7 cellular contexts compared by ENCODE assay signal in genomic region chr13:113947321-113948033, GRCh38. TPM values are rescaled to one million over a fixed set of nuclear protein-coding genes. Genes with fewer than 3 reads are reported as not detected.
DNase-seq lines count a peak whose midpoint lies in the region; ATAC-seq and TF ChIP-seq lines count a peak whose summit lies in the region.

No MANE protein-coding gene starts in this region.

- H3K79me2 ChIP-seq in GM23338 (replicated peaks; ENCODE audit: insufficient read depth): no peaks in the 10 kb centered on the region

- no peak overlapping the region for H3K4me2 ChIP-seq in GM23338

- H3K4me1 Mint-ChIP-seq in GM23338: no peaks in the 10 kb centered on the region; the same call in 2 of the 3 replicates
- peaks cover 16 to 30% of the 10 kb centered on the region in 2 donors for H3K4me1 Mint-ChIP-seq in stimulated activated naive B cell treated with anti-CD40 and anti-IgM and Interleukin-4, amounts not matched to agents 10 μg/mL and 1 μg/mL and 100 μg/mL, for 72 hours
- H3K4me1 Mint-ChIP-seq in activated T-cell treated with anti-CD3 and anti-CD28 coated beads, Interleukin-2, amount 50 U/mL, for 4 hours (ENCODE audit: low read depth): peaks cover 5% of the 10 kb centered on the region

- no peaks in the 10 kb centered on the region for H4K20me1 ChIP-seq in GM23338 (replicated peaks; ENCODE audit: insufficient read depth)

- H3K4me1 ChIP-seq in GM23338 (ENCODE audit: insufficient read depth): no peaks in the 10 kb centered on the region

- no peak overlapping the region for H3K27ac Mint-ChIP-seq in GM23338
- peak overlapping the region; percentile 87 for H3K27ac Mint-ChIP-seq in stimulated activated naive B cell treated with anti-CD40 and anti-IgM and Interleukin-4, amounts not matched to agents 10 μg/mL and 1 μg/mL and 100 μg/mL, for 72 hours

- H3K4me3 Mint-ChIP-seq in GM23338: no peak overlapping the region
- H3K4me3 Mint-ChIP-seq in stimulated activated naive B cell treated with anti-CD40 and anti-IgM and Interleukin-4, amounts not matched to agents 10 μg/mL and 1 μg/mL and 100 μg/mL, for 72 hours: no peak overlapping the region
- H3K4me3 Mint-ChIP-seq in activated T-cell treated with anti-CD3 and anti-CD28 coated beads, Interleukin-2, amount 50 U/mL, for 4 hours: no peak overlapping the region

- no peaks in the 10 kb centered on the region for H3K9me2 ChIP-seq in GM23338 (ENCODE audit: insufficient read depth)

- H2AFZ ChIP-seq in GM23338: no peak overlapping the region

- no peaks in the 10 kb centered on the region for H3K27me3 ChIP-seq in GM23338 (ENCODE audit: insufficient read depth)

- H3K36me3 ChIP-seq in GM23338 (ENCODE audit: insufficient read depth): no peaks in the 10 kb centered on the region

- H3K36me3 Mint-ChIP-seq in GM23338 (ENCODE audit: low read depth): no peaks in the 10 kb centered on the region
- H3K36me3 Mint-ChIP-seq in stimulated activated naive B cell treated with anti-CD40 and anti-IgM and Interleukin-4, amounts not matched to agents 10 μg/mL and 1 μg/mL and 100 μg/mL, for 72 hours: no peaks in the 10 kb centered on the region
- no peaks in the 10 kb centered on the region for H3K36me3 Mint-ChIP-seq in activated T-cell treated with anti-CD3 and anti-CD28 coated beads, Interleukin-2, amount 50 U/mL, for 4 hours (ENCODE audit: insufficient read depth)

- H3K4me3 ChIP-seq in GM23338: no peak overlapping the region

- H3K9me3 Mint-ChIP-seq in GM23338: no peaks in the 10 kb centered on the region; the same call in 2 of the 3 replicates
- H3K9me3 Mint-ChIP-seq in stimulated activated naive B cell treated with anti-CD40 and anti-IgM and Interleukin-4, amounts not matched to agents 10 μg/mL and 1 μg/mL and 100 μg/mL, for 72 hours: no peaks in the 10 kb centered on the region
- H3K9me3 Mint-ChIP-seq in activated T-cell treated with anti-CD3 and anti-CD28 coated beads, Interleukin-2, amount 50 U/mL, for 4 hours: no peaks in the 10 kb centered on the region

- 0 out of 3 replicates have a peak, but pooled peaks have one; percentile 3 for ATAC-seq in GM23338
- peak in 1 of 2 donors; percentile 14 for ATAC-seq in stimulated activated naive B cell treated with anti-CD40 and anti-IgM and Interleukin-4, amounts not matched to agents 10 μg/mL and 1 μg/mL and 100 μg/mL, for 72 hours (replicated peaks)
- ATAC-seq in activated T-cell treated with anti-CD3 and anti-CD28 coated beads, Interleukin-2, amount 50 U/mL, for 4 hours: no peak

- no peaks in the 10 kb centered on the region for H3F3A ChIP-seq in GM23338 (replicated peaks; ENCODE audit: low read depth)

- peaks cover 16% of the 10 kb centered on the region for H3K27me3 Mint-ChIP-seq in GM23338 (ENCODE audit: insufficient read depth, low read depth, poor library complexity)
- H3K27me3 Mint-ChIP-seq in stimulated activated naive B cell treated with anti-CD40 and anti-IgM and Interleukin-4, amounts not matched to agents 10 μg/mL and 1 μg/mL and 100 μg/mL, for 72 hours: peaks cover 0 to 11% of the 10 kb centered on the region in 2 donors
- no peaks in the 10 kb centered on the region for H3K27me3 Mint-ChIP-seq in activated T-cell treated with anti-CD3 and anti-CD28 coated beads, Interleukin-2, amount 50 U/mL, for 4 hours (ENCODE audit: low read depth)

- TF ChIP-seq CTCF in GM23338 (conservative IDR thresholded peaks at IDR 0.05; ENCODE audit: low read depth in 2 of 2): peak in 1 of 2 experiments; percentile 54; a peak in 2 of 4 replicates

- H3K27ac ChIP-seq in GM23338 (ENCODE audit: low read depth): no peak overlapping the region

- DNase-seq in GM23338 (ENCODE audit: low spot score): peak; percentile 27
- peak; percentile 62 for DNase-seq in amniotic epithelial cell (ENCODE audit: low read depth)
- peak; percentile 77 for DNase-seq in hepatic stellate cell (ENCODE audit: low spot score)
- no peak for DNase-seq in stimulated activated naive B cell treated with anti-CD40 and anti-IgM and Interleukin-4, amounts not matched to agents 10 μg/mL and 1 μg/mL and 100 μg/mL, for 72 hours
- no peak for DNase-seq in islet precursor cell
- DNase-seq in activated gamma-delta T cell treated with Interleukin-2 at 50 U/mL for 16 hours: no peak
- no peak for DNase-seq in activated T-cell treated with anti-CD3 and anti-CD28 coated beads, Interleukin-2, amount 50 U/mL, for 4 hours

TF ChIP-seq in GM23338, 12 proteins besides CTCF, POLR2A, EP300 and RAD21:
- TF ChIP-seq, protein P1, sequence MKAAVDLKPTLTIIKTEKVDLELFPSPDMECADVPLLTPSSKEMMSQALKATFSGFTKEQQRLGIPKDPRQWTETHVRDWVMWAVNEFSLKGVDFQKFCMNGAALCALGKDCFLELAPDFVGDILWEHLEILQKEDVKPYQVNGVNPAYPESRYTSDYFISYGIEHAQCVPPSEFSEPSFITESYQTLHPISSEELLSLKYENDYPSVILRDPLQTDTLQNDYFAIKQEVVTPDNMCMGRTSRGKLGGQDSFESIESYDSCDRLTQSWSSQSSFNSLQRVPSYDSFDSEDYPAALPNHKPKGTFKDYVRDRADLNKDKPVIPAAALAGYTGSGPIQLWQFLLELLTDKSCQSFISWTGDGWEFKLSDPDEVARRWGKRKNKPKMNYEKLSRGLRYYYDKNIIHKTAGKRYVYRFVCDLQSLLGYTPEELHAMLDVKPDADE (IDR thresholded peaks at IDR 0.05): no peak
- TF ChIP-seq, protein P2, sequence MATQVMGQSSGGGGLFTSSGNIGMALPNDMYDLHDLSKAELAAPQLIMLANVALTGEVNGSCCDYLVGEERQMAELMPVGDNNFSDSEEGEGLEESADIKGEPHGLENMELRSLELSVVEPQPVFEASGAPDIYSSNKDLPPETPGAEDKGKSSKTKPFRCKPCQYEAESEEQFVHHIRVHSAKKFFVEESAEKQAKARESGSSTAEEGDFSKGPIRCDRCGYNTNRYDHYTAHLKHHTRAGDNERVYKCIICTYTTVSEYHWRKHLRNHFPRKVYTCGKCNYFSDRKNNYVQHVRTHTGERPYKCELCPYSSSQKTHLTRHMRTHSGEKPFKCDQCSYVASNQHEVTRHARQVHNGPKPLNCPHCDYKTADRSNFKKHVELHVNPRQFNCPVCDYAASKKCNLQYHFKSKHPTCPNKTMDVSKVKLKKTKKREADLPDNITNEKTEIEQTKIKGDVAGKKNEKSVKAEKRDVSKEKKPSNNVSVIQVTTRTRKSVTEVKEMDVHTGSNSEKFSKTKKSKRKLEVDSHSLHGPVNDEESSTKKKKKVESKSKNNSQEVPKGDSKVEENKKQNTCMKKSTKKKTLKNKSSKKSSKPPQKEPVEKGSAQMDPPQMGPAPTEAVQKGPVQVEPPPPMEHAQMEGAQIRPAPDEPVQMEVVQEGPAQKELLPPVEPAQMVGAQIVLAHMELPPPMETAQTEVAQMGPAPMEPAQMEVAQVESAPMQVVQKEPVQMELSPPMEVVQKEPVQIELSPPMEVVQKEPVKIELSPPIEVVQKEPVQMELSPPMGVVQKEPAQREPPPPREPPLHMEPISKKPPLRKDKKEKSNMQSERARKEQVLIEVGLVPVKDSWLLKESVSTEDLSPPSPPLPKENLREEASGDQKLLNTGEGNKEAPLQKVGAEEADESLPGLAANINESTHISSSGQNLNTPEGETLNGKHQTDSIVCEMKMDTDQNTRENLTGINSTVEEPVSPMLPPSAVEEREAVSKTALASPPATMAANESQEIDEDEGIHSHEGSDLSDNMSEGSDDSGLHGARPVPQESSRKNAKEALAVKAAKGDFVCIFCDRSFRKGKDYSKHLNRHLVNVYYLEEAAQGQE (IDR thresholded peaks at IDR 0.05; ENCODE audit: unreplicated experiment): no peak
- TF ChIP-seq ZNF331 (CRISPR knock-in tag; IDR thresholded peaks at IDR 0.05; ENCODE audit: low read depth) (no peak), POLR2AphosphoS5 (IDR thresholded peaks at IDR 0.05; ENCODE audit: low read depth) (no peak), EZH2 (IDR thresholded peaks at IDR 0.05; ENCODE audit: low read depth, unreplicated experiment) (no peak)
TF ChIP-seq in GM23338: peak in this region for 0.

RNA-seq across cellular contexts. Expression of gene C13orf46, which starts 26.4 kb away (rescaled TPM):
- 1.5 TPM in 1 of 2 replicates, not detected in the other for total RNA-seq in GM23338 (2014; rRNA removed; shearing (Covaris generic))
- polyA plus RNA-seq in GM23338 (2016; fragmentation: Nextera tagmentation; extraction: Ambion mirVana): 0.12 and 0.44 TPM in 2 replicates
- 1 to 10 TPM; 1.1 to 1.5 (median 1.4) TPM for total RNA-seq in activated T-cell treated with anti-CD3 and anti-CD28 coated beads, Interleukin-2, amount 50 U/mL, for 4 hours

Comparison
In these comparisons a context has a peak if more than half of its experiments do, and no peak if none do; other contexts are left out.
1. DNase-seq: peak in GM23338 (single experiment), amniotic epithelial cell (single experiment) and hepatic stellate cell (single experiment); none in stimulated activated naive B cell treated with anti-CD40 and anti-IgM and Interleukin-4, amounts not matched to agents 10 μg/mL and 1 μg/mL and 100 μg/mL, for 72 hours (single experiment), islet precursor cell (single experiment), activated gamma-delta T cell treated with Interleukin-2 at 50 U/mL for 16 hours (single experiment) and activated T-cell treated with anti-CD3 and anti-CD28 coated beads, Interleukin-2, amount 50 U/mL, for 4 hours (single experiment).